In the genomic region with DNA sequence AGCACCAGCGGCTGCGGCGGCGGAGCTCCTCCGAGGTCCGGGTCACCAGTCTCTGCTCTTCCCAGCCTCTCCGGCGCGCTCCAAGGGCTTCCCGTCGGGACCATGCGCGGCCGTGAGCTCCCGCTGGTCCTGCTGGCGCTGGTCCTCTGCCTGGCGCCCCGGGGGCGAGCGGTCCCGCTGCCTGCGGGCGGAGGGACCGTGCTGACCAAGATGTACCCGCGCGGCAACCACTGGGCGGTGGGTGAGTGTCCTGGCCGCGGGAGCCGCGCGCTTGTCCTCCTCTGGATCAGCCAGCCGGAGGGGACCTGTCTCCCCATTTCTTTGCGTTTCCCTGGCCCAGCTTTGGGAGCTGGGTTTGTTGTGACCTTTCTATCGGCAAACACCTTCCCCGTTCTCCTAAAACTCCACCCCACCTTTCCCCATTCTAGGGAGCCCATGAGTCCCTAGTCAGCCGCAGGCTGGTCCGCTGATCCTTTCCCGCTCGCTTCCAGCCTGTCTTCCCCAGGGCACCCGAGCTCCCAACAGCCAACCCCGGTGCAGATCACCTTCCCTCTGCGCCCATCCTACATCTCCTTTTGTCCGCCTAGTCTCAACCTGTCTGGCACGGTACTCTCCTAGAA, we compare ENCODE assay signal across 15 cellular contexts. TPM values are rescaled to one million over a fixed set of nuclear protein-coding genes. Genes with fewer than 3 reads are reported as not detected.
DNase-seq lines count a peak whose midpoint lies in the region; ATAC-seq, FAIRE-seq and TF ChIP-seq lines count a peak whose summit lies in the region.
"Had no signal": no experiment of that assay in that cellular context is flagged by ENCODE, and none has a peak within 500 bp of the region (broad histone marks: within the 10 kb centered on the region; RNA-seq: fewer than 3 reads in every experiment).

No MANE protein-coding gene starts in this region.

- H3K4me2 ChIP-seq in GM23338, result peak overlapping the region; percentile 94
- peak overlapping the region; percentile 59 for H3K4me2 ChIP-seq in keratinocyte (ENCODE audit: control insufficient read depth, extremely low read depth, insufficient read depth, low read depth, low read length)
- H3K4me2 ChIP-seq: BLaER1 treated with 17β-estradiol and CSF1 and Interleukin-3, amounts not matched to agents 10 nM and 100 nM had no signal

- no peaks in the 10 kb centered on the region for H3F3A ChIP-seq in GM23338 (replicated peaks; ENCODE audit: low read depth)

- H3K79me2 ChIP-seq in GM23338 (replicated peaks; ENCODE audit: insufficient read depth) (no peaks in the 10 kb centered on the region), keratinocyte (ENCODE audit: control insufficient read depth, insufficient read depth, low read length) (no peaks in the 10 kb centered on the region)

- no peaks in the 10 kb centered on the region for H3K9me2 ChIP-seq in GM23338 (ENCODE audit: insufficient read depth)

- WGBS in body of pancreas, 2 donors, result 1 to 5% methylated on average over 12 to 45 of the region's 46 CpGs

- no peak for FAIRE-seq in keratinocyte (lab: Jason Lieb, UNC)

- DNase-seq in AG08395 (ENCODE audit: low spot score), result peak; percentile 34
- DNase-seq in GM23338 (ENCODE audit: low spot score), result peak; percentile 68
- DNase-seq in WERI-Rb-1, result peak; percentile 51
- no peak for DNase-seq in keratinocyte (ENCODE audit: low read depth, low spot score)
- DNase-seq in NCI-H774 (lab: John Stamatoyannopoulos, UW), result no peak
- no peak for DNase-seq in activated CD4-positive, alpha-beta T cell treated with anti-CD3 and anti-CD28 coated beads, Interleukin-2, amount 50 U/mL, for 4 hours
- no peak for DNase-seq in foreskin melanocyte
- no peak for DNase-seq in body of pancreas
- DNase-seq: activated CD8-positive, alpha-beta memory T cell treated with anti-CD3 and anti-CD28 coated beads, Interleukin-2, amount 50 U/mL, for 48 hours; aorta; T-helper 9 cell; tibial artery had no signal

- H3K9me3 ChIP-seq in WERI-Rb-1 (ENCODE audit: severe bottlenecking) (no peaks in the 10 kb centered on the region), keratinocyte (ENCODE audit: control insufficient read depth, low read depth, low read length) (no peaks in the 10 kb centered on the region), body of pancreas (no peaks in the 10 kb centered on the region)
- H3K9me3 ChIP-seq: esophagus muscularis mucosa, tibial artery had no signal

- TF ChIP-seq CTCF in GM23338 (conservative IDR thresholded peaks at IDR 0.05; ENCODE audit: low read depth in 2 of 2) (no peak), WERI-Rb-1 (IDR thresholded peaks at IDR 0.05; ENCODE audit: low read depth, low read length) (no peak), keratinocyte (optimal IDR thresholded peaks at IDR 0.05 in 1 of 3, IDR thresholded peaks at IDR 0.05 in 1 of 3, conservative IDR thresholded peaks at IDR 0.05 in 1 of 3; ENCODE audit: extremely low read depth in 1 of 3, insufficient read depth in 2 of 3, low read length in 3 of 3) (no peak), body of pancreas (IDR thresholded peaks at IDR 0.05) (no peak)

- H3K9me1 ChIP-seq in keratinocyte (ENCODE audit: control insufficient read depth, extremely low read depth, insufficient read depth, low read length), result no peaks in the 10 kb centered on the region

- peaks cover 15% of the 10 kb centered on the region; the same call in 2 of the 3 replicates for H3K4me1 Mint-ChIP-seq in GM23338

- H3K4me1 ChIP-seq in GM23338 (ENCODE audit: insufficient read depth), result peaks cover 12% of the 10 kb centered on the region; the same call in 1 of the 2 replicates
- H3K4me1 ChIP-seq in keratinocyte (ENCODE audit: control insufficient read depth, extremely low read depth, insufficient read depth, low read length), result no peaks in the 10 kb centered on the region
- H3K4me1 ChIP-seq in body of pancreas, result peaks cover 14% of the 10 kb centered on the region

- intact Hi-C loops in body of pancreas (cut with DNase I), result no loop called here

- no peak for TF ChIP-seq POLR2A in body of pancreas (IDR thresholded peaks at IDR 0.05)

- dilution Hi-C loops in keratinocyte (cut with MboI; ENCODE audit: extremely low pct_ligation_motif_present, low sequenced_read_pairs), result no loop called here

- peak overlapping the region; percentile 77 for H3K4me3 Mint-ChIP-seq in GM23338

- H3K36me3 Mint-ChIP-seq in GM23338 (ENCODE audit: low read depth), result no peaks in the 10 kb centered on the region; the same call in 2 of the 3 replicates

- H3K36me3 ChIP-seq in GM23338 (ENCODE audit: insufficient read depth) (no peaks in the 10 kb centered on the region), WERI-Rb-1 (no peaks in the 10 kb centered on the region), keratinocyte (ENCODE audit: control insufficient read depth in 2 of 2, extremely low read depth in 1 of 2, insufficient read depth in 2 of 2, low read length in 2 of 2) (no peaks in the 10 kb centered on the region), body of pancreas (replicated peaks in 1 of 2; ENCODE audit: insufficient read depth in 1 of 2, low read depth in 2 of 2) (no peaks in the 10 kb centered on the region)
- H3K36me3 ChIP-seq: BLaER1 treated with 17β-estradiol and CSF1 and Interleukin-3, amounts not matched to agents 10 nM and 100 nM; esophagus muscularis mucosa; tibial artery had no signal

- peak; percentile 74 for ATAC-seq in GM23338
- no peak for ATAC-seq in body of pancreas

- H3K27ac ChIP-seq in GM23338 (ENCODE audit: low read depth) (no peak overlapping the region), WERI-Rb-1 (no peak overlapping the region), keratinocyte (ENCODE audit: control insufficient read depth, insufficient read depth, low read length) (no peak overlapping the region), body of pancreas (no peak overlapping the region)
- H3K27ac ChIP-seq: BLaER1 treated with 17β-estradiol and CSF1 and Interleukin-3, amounts not matched to agents 10 nM and 100 nM; esophagus muscularis mucosa; tibial artery had no signal

- no peak overlapping the region for H3K9ac ChIP-seq in keratinocyte (ENCODE audit: control insufficient read depth, extremely low read depth, insufficient read depth, low read length)
- H3K9ac ChIP-seq: BLaER1 treated with 17β-estradiol and CSF1 and Interleukin-3, amounts not matched to agents 10 nM and 100 nM had no signal

- peaks cover 9% of the 10 kb centered on the region for H4K20me1 ChIP-seq in GM23338 (replicated peaks; ENCODE audit: insufficient read depth)
- H4K20me1 ChIP-seq in keratinocyte (ENCODE audit: control insufficient read depth, extremely low read depth, insufficient read depth, low read length), result no peaks in the 10 kb centered on the region
- H4K20me1 ChIP-seq: BLaER1 treated with 17β-estradiol and CSF1 and Interleukin-3, amounts not matched to agents 10 nM and 100 nM had no signal

- peaks cover 77% of the 10 kb centered on the region for H3K27me3 Mint-ChIP-seq in GM23338 (ENCODE audit: insufficient read depth, low read depth, poor library complexity)

- peak overlapping the region; percentile 95 for H2AFZ ChIP-seq in GM23338
- no peak overlapping the region for H2AFZ ChIP-seq in keratinocyte (ENCODE audit: control insufficient read depth, low read length)

- H3K4me3 ChIP-seq in GM23338, result peak overlapping the region; percentile 70
- peak overlapping the region; percentile 50 for H3K4me3 ChIP-seq in WERI-Rb-1 (ENCODE audit: low read depth, low read length)
- H3K4me3 ChIP-seq in keratinocyte (ENCODE audit: control insufficient read depth in 2 of 3, extremely low read depth in 1 of 3, insufficient read depth in 2 of 3, low read depth in 1 of 3, low read length in 3 of 3), result peak overlapping the region in 1 of 3 experiments; percentile 52
- H3K4me3 ChIP-seq in body of pancreas, result no peak overlapping the region
- H3K4me3 ChIP-seq: BLaER1 treated with 17β-estradiol and CSF1 and Interleukin-3, amounts not matched to agents 10 nM and 100 nM; tibial artery had no signal

- H3K27me3 ChIP-seq in GM23338 (ENCODE audit: insufficient read depth), result peaks cover 98% of the 10 kb centered on the region
- H3K27me3 ChIP-seq in WERI-Rb-1 (ENCODE audit: insufficient read depth, low read depth, severe bottlenecking), result peaks cover 9% of the 10 kb centered on the region
- peaks cover 65% of the 10 kb centered on the region for H3K27me3 ChIP-seq in keratinocyte (ENCODE audit: control insufficient read depth, extremely low read depth, insufficient read depth, low read length)
- no peaks in the 10 kb centered on the region for H3K27me3 ChIP-seq in body of pancreas

- no peak overlapping the region for H3K27ac Mint-ChIP-seq in GM23338
- H3K27ac Mint-ChIP-seq: IgD-negative memory B cell had no signal

- H3K9me3 Mint-ChIP-seq in GM23338, result no peaks in the 10 kb centered on the region; the same call in 2 of the 3 replicates
- H3K9me3 Mint-ChIP-seq: IgD-negative memory B cell had no signal

TF ChIP-seq in GM23338, 12 proteins besides CTCF, POLR2A, EP300 and RAD21:
- no peak for TF ChIP-seq CREB1 (CRISPR knock-in tag; IDR thresholded peaks at IDR 0.05; ENCODE audit: low read depth)
- TF ChIP-seq EZH2 (IDR thresholded peaks at IDR 0.05; ENCODE audit: low read depth, unreplicated experiment), result peak; percentile 96

RNA-seq across cellular contexts. Expression of a gene that starts 0.3 kb away (rescaled TPM):
- total RNA-seq in GM23338 (2014; rRNA removed; shearing (Covaris generic)), result not detected in 2 replicates
- not detected in 2 replicates for polyA plus RNA-seq in GM23338 (2016; fragmentation: Nextera tagmentation; extraction: Ambion mirVana)
- polyA plus RNA-seq in keratinocyte, result not detected in 3 replicates
- polyA plus RNA-seq in keratinocyte (2011; ENCODE audit: low read depth), result not detected
- polyA plus RNA-seq in keratinocyte (2011; cell fraction: cytosol; rRNA removed), result not detected in 2 replicates
- polyA plus RNA-seq in keratinocyte (2011; cell fraction: nucleus; rRNA removed), result not detected in 2 replicates
- polyA plus RNA-seq in keratinocyte (2012; ENCODE audit: low replicate concordance), result not detected in 2 replicates
- not detected in 3 replicates for polyA minus RNA-seq in keratinocyte
- not detected for polyA minus RNA-seq in keratinocyte (2011; cell fraction: cytosol; rRNA and poly(A)+ RNA removed)
- polyA minus RNA-seq in keratinocyte (2011; cell fraction: nucleus; rRNA and poly(A)+ RNA removed), result not detected in 2 replicates
- total RNA-seq in body of pancreas, result 1 to 10 TPM in 1 of 2 donors, not detected in 1; 5.2 TPM
- total RNA-seq: aorta had no signal
- polyA plus RNA-seq: IgD-negative memory B cell had no signal

RNA-seq across cellular contexts. Expression of a gene that starts 53.0 kb away (rescaled TPM):
- 0.03 and 0.08 TPM in 2 replicates for total RNA-seq in GM23338 (2014; rRNA removed; shearing (Covaris generic))
- polyA plus RNA-seq in GM23338 (2016; fragmentation: Nextera tagmentation; extraction: Ambion mirVana) (0.16 and 0.68 TPM in 2 replicates), keratinocyte (not detected in 3 replicates)
- not detected for polyA plus RNA-seq in keratinocyte (2011; ENCODE audit: low read depth)
- not detected in 2 replicates for polyA plus RNA-seq in keratinocyte (2011; cell fraction: cytosol; rRNA removed)
- polyA plus RNA-seq in keratinocyte (2011; cell fraction: nucleus; rRNA removed), result not detected in 2 replicates
- polyA plus RNA-seq in keratinocyte (2012; ENCODE audit: low replicate concordance), result not detected in 2 replicates
- polyA minus RNA-seq in keratinocyte, result not detected in 3 replicates
- not detected for polyA minus RNA-seq in keratinocyte (2011; cell fraction: cytosol; rRNA and poly(A)+ RNA removed)
- polyA minus RNA-seq in keratinocyte (2011; cell fraction: nucleus; rRNA and poly(A)+ RNA removed), result not detected in 2 replicates
- total RNA-seq in body of pancreas, result not detected
- total RNA-seq: aorta, esophagus muscularis mucosa had no signal
- polyA plus RNA-seq: aorta, IgD-negative memory B cell had no signal

Comparison
In these comparisons a context has a peak if more than half of its experiments do, and no peak if none do; other contexts are left out.
1. DNase-seq: peak in AG08395 (single experiment), GM23338 (single experiment) and WERI-Rb-1 (single experiment); none in keratinocyte (single experiment), NCI-H774 (single experiment), activated CD4-positive, alpha-beta T cell treated with anti-CD3 and anti-CD28 coated beads, Interleukin-2, amount 50 U/mL, for 4 hours (0 of 2), foreskin melanocyte (single experiment) and body of pancreas (0 of 4).
2. H3K4me3 ChIP-seq: peak in GM23338 (single experiment) and WERI-Rb-1 (single experiment); none in body of pancreas (0 of 2).